In the genomic region with DNA sequence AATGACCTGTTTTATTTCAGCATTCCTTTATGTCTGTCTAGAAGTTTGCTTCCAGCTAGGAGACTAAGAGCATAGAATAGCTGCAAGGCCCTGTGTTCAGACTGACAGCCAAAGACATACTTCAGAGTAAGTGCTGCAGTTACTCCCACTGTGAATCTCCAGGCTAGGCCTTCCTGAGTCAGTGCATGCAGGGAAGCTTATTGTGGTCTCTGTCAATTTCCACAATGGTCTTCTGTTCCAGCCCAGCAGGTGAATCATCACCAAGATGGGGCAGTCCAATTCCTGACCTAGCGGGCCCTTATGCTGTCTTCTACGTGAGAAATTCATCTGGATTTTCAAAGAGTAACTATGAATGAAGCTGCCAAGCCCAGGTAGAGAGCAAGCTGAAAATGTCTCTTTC, we compare ENCODE assay signal across 1 cellular context.
TF ChIP-seq lines count a peak whose summit lies in the region.

No MANE protein-coding gene starts in this region.

TF ChIP-seq in GM23338, 12 proteins besides CTCF, POLR2A, EP300 and RAD21 (continued from another document):
- TF ChIP-seq, protein P1, sequence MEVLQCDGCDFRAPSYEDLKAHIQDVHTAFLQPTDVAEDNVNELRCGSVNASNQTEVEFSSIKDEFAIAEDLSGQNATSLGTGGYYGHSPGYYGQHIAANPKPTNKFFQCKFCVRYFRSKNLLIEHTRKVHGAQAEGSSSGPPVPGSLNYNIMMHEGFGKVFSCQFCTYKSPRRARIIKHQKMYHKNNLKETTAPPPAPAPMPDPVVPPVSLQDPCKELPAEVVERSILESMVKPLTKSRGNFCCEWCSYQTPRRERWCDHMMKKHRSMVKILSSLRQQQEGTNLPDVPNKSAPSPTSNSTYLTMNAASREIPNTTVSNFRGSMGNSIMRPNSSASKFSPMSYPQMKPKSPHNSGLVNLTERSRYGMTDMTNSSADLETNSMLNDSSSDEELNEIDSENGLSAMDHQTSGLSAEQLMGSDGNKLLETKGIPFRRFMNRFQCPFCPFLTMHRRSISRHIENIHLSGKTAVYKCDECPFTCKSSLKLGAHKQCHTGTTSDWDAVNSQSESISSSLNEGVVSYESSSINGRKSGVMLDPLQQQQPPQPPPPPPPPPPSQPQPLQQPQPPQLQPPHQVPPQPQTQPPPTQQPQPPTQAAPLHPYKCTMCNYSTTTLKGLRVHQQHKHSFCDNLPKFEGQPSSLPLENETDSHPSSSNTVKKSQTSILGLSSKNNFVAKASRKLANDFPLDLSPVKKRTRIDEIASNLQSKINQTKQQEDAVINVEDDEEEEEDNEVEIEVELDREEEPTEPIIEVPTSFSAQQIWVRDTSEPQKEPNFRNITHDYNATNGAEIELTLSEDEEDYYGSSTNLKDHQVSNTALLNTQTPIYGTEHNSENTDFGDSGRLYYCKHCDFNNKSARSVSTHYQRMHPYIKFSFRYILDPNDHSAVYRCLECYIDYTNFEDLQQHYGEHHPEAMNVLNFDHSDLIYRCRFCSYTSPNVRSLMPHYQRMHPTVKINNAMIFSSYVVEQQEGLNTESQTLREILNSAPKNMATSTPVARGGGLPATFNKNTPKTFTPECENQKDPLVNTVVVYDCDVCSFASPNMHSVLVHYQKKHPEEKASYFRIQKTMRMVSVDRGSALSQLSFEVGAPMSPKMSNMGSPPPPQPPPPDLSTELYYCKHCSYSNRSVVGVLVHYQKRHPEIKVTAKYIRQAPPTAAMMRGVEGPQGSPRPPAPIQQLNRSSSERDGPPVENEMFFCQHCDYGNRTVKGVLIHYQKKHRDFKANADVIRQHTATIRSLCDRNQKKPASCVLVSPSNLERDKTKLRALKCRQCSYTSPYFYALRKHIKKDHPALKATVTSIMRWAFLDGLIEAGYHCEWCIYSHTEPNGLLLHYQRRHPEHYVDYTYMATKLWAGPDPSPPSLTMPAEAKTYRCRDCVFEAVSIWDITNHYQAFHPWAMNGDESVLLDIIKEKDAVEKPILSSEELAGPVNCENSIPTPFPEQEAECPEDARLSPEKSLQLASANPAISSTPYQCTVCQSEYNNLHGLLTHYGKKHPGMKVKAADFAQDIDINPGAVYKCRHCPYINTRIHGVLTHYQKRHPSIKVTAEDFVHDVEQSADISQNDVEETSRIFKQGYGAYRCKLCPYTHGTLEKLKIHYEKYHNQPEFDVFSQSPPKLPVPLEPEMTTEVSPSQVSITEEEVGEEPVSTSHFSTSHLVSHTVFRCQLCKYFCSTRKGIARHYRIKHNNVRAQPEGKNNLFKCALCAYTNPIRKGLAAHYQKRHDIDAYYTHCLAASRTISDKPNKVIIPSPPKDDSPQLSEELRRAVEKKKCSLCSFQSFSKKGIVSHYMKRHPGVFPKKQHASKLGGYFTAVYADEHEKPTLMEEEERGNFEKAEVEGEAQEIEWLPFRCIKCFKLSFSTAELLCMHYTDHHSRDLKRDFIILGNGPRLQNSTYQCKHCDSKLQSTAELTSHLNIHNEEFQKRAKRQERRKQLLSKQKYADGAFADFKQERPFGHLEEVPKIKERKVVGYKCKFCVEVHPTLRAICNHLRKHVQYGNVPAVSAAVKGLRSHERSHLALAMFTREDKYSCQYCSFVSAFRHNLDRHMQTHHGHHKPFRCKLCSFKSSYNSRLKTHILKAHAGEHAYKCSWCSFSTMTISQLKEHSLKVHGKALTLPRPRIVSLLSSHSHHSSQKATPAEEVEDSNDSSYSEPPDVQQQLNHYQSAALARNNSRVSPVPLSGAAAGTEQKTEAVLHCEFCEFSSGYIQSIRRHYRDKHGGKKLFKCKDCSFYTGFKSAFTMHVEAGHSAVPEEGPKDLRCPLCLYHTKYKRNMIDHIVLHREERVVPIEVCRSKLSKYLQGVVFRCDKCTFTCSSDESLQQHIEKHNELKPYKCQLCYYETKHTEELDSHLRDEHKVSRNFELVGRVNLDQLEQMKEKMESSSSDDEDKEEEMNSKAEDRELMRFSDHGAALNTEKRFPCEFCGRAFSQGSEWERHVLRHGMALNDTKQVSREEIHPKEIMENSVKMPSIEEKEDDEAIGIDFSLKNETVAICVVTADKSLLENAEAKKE (CRISPR knock-in tag; IDR thresholded peaks at IDR 0.05): peak; percentile 87
- TF ChIP-seq CREB1 (CRISPR knock-in tag; IDR thresholded peaks at IDR 0.05; ENCODE audit: low read depth) (no peak), STAT1 (IDR thresholded peaks at IDR 0.05; ENCODE audit: unreplicated experiment) (no peak), EZH2phosphoT487 (IDR thresholded peaks at IDR 0.05; ENCODE audit: unreplicated experiment) (no peak), NANOG (IDR thresholded peaks at IDR 0.05; ENCODE audit: borderline replicate concordance) (no peak), ZNF331 (CRISPR knock-in tag; IDR thresholded peaks at IDR 0.05; ENCODE audit: low read depth) (no peak), ZNF114 (CRISPR knock-in tag; IDR thresholded peaks at IDR 0.05) (0 out of 2 replicates have a peak, but pooled peaks have one; percentile 35), EZH2 (IDR thresholded peaks at IDR 0.05; ENCODE audit: low read depth, unreplicated experiment) (no peak), JUNB (IDR thresholded peaks at IDR 0.05; ENCODE audit: unreplicated experiment) (no peak), REST (IDR thresholded peaks at IDR 0.05; ENCODE audit: unreplicated experiment) (no peak)
TF ChIP-seq in GM23338: peak in this region for 2.
